Comparison of ENCODE assay signal across 1 cellular context in the genomic region with DNA sequence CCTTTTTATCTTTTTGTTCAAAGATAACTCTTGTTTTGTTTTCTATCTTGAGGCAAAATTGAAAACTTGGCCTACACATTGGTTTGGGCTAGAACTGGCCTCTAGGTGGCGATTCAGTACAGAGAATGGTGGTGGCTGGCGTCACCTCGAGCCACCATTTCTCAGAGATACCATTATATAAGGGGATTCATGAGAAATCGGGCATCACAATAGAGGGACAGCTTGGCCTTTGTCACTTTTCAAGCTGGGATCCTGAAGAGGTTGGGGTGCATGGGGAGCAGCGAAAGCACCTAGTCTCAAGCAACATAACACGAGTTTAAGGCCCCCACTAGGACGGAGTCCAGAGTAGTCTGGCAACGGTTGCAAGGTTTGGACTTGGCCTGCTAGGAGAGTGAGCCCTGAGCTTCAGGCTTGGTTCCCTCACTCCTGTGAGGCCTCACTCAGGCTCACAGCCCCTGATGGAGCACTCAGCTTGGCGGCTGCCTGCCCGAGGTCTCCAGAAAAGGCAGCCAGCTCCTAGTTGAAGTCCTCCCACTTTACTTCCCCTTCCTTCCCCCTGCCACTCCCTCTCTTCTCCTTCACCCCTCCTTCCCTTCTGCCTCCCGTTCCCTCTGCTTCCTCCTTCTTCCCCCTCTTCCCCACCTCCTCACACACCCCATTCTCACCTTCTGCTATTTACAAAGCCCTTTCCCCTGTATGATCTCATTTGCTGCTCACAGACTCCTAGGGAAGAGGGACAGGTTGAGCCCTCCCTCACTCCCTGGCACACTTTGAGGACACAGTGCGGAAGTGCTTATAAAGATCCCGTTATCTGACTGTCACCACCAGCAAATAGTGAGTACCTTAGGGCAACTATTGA.
TF ChIP-seq lines count a peak whose summit lies in the region.

No MANE protein-coding gene starts in this region.

TF ChIP-seq in K562, 482 proteins besides CTCF, POLR2A, EP300 and RAD21 (continued from another document and continues in another):
- TF ChIP-seq, protein P1, sequence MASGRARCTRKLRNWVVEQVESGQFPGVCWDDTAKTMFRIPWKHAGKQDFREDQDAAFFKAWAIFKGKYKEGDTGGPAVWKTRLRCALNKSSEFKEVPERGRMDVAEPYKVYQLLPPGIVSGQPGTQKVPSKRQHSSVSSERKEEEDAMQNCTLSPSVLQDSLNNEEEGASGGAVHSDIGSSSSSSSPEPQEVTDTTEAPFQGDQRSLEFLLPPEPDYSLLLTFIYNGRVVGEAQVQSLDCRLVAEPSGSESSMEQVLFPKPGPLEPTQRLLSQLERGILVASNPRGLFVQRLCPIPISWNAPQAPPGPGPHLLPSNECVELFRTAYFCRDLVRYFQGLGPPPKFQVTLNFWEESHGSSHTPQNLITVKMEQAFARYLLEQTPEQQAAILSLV (tag; IDR thresholded peaks at IDR 0.05) = no peak
- TF ChIP-seq ZNF146 (CRISPR knock-in tag; IDR thresholded peaks at IDR 0.05; ENCODE audit: unreplicated experiment) (no peak), NONO (IDR thresholded peaks at IDR 0.05; ENCODE audit: low read depth in 2 of 2, low read length in 1 of 2) (no peak), ZNF311 (CRISPR knock-in tag; IDR thresholded peaks at IDR 0.05) (no peak), KDM2B (CRISPR knock-in tag; IDR thresholded peaks at IDR 0.05) (no peak), TCF7 (IDR thresholded peaks at IDR 0.05; ENCODE audit: borderline replicate concordance) (no peak), CBX5 (IDR thresholded peaks at IDR 0.05; ENCODE audit: borderline replicate concordance, low read depth) (no peak), ZNF316 (IDR thresholded peaks at IDR 0.05) (no peak), MEIS2 (IDR thresholded peaks at IDR 0.05; ENCODE audit: partially characterized antibody) (no peak), PHF8 (IDR thresholded peaks at IDR 0.05; ENCODE audit: borderline replicate concordance, low read length) (peak; percentile 33; the same call in 1 of the 2 replicates), SIN3B (IDR thresholded peaks at IDR 0.05; ENCODE audit: low read depth) (no peak), ZSCAN32 (CRISPR knock-in tag; IDR thresholded peaks at IDR 0.05) (no peak), POLR2G (IDR thresholded peaks at IDR 0.05; ENCODE audit: low read depth, low read length) (no peak), BRD4 (IDR thresholded peaks at IDR 0.05) (peak; percentile 5; the same call in 1 of the 2 replicates), HMG20A (CRISPR knock-in tag; conservative IDR thresholded peaks at IDR 0.05) (no peak), ZNF778 (CRISPR knock-in tag; IDR thresholded peaks at IDR 0.05) (no peak), TCF3 (CRISPR knock-in tag; IDR thresholded peaks at IDR 0.05) (no peak; the same call in 1 of the 2 replicates), BACH1 (tag; IDR thresholded peaks at IDR 0.05) (no peak), MTA3 (IDR thresholded peaks at IDR 0.05; ENCODE audit: borderline replicate concordance) (0 out of 2 replicates have a peak, but pooled peaks have one; percentile 18), ZFX (CRISPR knock-in tag; IDR thresholded peaks at IDR 0.05) (peak; percentile 43; the same call in 1 of the 2 replicates), YBX1 (IDR thresholded peaks at IDR 0.05) (no peak), NRF1 (conservative IDR thresholded peaks at IDR 0.05 in 1 of 2, IDR thresholded peaks at IDR 0.05 in 1 of 2) (no peak), CBX1 (IDR thresholded peaks at IDR 0.05; ENCODE audit: low read depth) (no peak), HEY1 (CRISPR knock-in tag; IDR thresholded peaks at IDR 0.05; ENCODE audit: borderline replicate concordance) (no peak), ZNF77 (CRISPR knock-in tag; IDR thresholded peaks at IDR 0.05) (no peak), TAF15 (IDR thresholded peaks at IDR 0.05; ENCODE audit: low read depth, low read length) (no peak), U2AF1 (optimal IDR thresholded peaks at IDR 0.05; ENCODE audit: low read depth, low read length) (no peak), PHB (CRISPR knock-in tag; IDR thresholded peaks at IDR 0.05) (no peak), NUFIP1 (IDR thresholded peaks at IDR 0.05; ENCODE audit: partially characterized antibody) (no peak)
- TF ChIP-seq, protein P2, sequence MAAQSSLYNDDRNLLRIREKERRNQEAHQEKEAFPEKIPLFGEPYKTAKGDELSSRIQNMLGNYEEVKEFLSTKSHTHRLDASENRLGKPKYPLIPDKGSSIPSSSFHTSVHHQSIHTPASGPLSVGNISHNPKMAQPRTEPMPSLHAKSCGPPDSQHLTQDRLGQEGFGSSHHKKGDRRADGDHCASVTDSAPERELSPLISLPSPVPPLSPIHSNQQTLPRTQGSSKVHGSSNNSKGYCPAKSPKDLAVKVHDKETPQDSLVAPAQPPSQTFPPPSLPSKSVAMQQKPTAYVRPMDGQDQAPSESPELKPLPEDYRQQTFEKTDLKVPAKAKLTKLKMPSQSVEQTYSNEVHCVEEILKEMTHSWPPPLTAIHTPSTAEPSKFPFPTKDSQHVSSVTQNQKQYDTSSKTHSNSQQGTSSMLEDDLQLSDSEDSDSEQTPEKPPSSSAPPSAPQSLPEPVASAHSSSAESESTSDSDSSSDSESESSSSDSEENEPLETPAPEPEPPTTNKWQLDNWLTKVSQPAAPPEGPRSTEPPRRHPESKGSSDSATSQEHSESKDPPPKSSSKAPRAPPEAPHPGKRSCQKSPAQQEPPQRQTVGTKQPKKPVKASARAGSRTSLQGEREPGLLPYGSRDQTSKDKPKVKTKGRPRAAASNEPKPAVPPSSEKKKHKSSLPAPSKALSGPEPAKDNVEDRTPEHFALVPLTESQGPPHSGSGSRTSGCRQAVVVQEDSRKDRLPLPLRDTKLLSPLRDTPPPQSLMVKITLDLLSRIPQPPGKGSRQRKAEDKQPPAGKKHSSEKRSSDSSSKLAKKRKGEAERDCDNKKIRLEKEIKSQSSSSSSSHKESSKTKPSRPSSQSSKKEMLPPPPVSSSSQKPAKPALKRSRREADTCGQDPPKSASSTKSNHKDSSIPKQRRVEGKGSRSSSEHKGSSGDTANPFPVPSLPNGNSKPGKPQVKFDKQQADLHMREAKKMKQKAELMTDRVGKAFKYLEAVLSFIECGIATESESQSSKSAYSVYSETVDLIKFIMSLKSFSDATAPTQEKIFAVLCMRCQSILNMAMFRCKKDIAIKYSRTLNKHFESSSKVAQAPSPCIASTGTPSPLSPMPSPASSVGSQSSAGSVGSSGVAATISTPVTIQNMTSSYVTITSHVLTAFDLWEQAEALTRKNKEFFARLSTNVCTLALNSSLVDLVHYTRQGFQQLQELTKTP (IDR thresholded peaks at IDR 0.05; ENCODE audit: low read depth in 1 of 2, partially characterized antibody in 2 of 2) = peak in 1 of 2 experiments; percentile 44
- TF ChIP-seq, protein P3, sequence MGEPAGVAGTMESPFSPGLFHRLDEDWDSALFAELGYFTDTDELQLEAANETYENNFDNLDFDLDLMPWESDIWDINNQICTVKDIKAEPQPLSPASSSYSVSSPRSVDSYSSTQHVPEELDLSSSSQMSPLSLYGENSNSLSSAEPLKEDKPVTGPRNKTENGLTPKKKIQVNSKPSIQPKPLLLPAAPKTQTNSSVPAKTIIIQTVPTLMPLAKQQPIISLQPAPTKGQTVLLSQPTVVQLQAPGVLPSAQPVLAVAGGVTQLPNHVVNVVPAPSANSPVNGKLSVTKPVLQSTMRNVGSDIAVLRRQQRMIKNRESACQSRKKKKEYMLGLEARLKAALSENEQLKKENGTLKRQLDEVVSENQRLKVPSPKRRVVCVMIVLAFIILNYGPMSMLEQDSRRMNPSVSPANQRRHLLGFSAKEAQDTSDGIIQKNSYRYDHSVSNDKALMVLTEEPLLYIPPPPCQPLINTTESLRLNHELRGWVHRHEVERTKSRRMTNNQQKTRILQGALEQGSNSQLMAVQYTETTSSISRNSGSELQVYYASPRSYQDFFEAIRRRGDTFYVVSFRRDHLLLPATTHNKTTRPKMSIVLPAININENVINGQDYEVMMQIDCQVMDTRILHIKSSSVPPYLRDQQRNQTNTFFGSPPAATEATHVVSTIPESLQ (CRISPR knock-in tag; IDR thresholded peaks at IDR 0.05) = no peak
- TF ChIP-seq, protein P4, sequence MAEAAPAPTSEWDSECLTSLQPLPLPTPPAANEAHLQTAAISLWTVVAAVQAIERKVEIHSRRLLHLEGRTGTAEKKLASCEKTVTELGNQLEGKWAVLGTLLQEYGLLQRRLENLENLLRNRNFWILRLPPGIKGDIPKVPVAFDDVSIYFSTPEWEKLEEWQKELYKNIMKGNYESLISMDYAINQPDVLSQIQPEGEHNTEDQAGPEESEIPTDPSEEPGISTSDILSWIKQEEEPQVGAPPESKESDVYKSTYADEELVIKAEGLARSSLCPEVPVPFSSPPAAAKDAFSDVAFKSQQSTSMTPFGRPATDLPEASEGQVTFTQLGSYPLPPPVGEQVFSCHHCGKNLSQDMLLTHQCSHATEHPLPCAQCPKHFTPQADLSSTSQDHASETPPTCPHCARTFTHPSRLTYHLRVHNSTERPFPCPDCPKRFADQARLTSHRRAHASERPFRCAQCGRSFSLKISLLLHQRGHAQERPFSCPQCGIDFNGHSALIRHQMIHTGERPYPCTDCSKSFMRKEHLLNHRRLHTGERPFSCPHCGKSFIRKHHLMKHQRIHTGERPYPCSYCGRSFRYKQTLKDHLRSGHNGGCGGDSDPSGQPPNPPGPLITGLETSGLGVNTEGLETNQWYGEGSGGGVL (CRISPR knock-in tag; IDR thresholded peaks at IDR 0.05) = no peak
- TF ChIP-seq, protein P5, sequence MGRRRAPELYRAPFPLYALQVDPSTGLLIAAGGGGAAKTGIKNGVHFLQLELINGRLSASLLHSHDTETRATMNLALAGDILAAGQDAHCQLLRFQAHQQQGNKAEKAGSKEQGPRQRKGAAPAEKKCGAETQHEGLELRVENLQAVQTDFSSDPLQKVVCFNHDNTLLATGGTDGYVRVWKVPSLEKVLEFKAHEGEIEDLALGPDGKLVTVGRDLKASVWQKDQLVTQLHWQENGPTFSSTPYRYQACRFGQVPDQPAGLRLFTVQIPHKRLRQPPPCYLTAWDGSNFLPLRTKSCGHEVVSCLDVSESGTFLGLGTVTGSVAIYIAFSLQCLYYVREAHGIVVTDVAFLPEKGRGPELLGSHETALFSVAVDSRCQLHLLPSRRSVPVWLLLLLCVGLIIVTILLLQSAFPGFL (CRISPR knock-in tag; IDR thresholded peaks at IDR 0.05) = no peak
- TF ChIP-seq, protein P6, sequence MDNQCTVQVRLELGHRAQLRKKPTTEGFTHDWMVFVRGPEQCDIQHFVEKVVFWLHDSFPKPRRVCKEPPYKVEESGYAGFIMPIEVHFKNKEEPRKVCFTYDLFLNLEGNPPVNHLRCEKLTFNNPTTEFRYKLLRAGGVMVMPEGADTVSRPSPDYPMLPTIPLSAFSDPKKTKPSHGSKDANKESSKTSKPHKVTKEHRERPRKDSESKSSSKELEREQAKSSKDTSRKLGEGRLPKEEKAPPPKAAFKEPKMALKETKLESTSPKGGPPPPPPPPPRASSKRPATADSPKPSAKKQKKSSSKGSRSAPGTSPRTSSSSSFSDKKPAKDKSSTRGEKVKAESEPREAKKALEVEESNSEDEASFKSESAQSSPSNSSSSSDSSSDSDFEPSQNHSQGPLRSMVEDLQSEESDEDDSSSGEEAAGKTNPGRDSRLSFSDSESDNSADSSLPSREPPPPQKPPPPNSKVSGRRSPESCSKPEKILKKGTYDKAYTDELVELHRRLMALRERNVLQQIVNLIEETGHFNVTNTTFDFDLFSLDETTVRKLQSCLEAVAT (IDR thresholded peaks at IDR 0.05) = peak; percentile 83 to 87; a peak in 3 of 4 replicates
- TF ChIP-seq, protein P7, sequence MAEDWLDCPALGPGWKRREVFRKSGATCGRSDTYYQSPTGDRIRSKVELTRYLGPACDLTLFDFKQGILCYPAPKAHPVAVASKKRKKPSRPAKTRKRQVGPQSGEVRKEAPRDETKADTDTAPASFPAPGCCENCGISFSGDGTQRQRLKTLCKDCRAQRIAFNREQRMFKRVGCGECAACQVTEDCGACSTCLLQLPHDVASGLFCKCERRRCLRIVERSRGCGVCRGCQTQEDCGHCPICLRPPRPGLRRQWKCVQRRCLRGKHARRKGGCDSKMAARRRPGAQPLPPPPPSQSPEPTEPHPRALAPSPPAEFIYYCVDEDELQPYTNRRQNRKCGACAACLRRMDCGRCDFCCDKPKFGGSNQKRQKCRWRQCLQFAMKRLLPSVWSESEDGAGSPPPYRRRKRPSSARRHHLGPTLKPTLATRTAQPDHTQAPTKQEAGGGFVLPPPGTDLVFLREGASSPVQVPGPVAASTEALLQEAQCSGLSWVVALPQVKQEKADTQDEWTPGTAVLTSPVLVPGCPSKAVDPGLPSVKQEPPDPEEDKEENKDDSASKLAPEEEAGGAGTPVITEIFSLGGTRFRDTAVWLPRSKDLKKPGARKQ (CRISPR knock-in tag; IDR thresholded peaks at IDR 0.05) = no peak
- TF ChIP-seq, protein P8, sequence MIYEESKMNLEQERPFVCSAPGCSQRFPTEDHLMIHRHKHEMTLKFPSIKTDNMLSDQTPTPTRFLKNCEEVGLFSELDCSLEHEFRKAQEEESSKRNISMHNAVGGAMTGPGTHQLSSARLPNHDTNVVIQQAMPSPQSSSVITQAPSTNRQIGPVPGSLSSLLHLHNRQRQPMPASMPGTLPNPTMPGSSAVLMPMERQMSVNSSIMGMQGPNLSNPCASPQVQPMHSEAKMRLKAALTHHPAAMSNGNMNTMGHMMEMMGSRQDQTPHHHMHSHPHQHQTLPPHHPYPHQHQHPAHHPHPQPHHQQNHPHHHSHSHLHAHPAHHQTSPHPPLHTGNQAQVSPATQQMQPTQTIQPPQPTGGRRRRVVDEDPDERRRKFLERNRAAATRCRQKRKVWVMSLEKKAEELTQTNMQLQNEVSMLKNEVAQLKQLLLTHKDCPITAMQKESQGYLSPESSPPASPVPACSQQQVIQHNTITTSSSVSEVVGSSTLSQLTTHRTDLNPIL (CRISPR knock-in tag; IDR thresholded peaks at IDR 0.05) = no peak
- TF ChIP-seq, protein P9, sequence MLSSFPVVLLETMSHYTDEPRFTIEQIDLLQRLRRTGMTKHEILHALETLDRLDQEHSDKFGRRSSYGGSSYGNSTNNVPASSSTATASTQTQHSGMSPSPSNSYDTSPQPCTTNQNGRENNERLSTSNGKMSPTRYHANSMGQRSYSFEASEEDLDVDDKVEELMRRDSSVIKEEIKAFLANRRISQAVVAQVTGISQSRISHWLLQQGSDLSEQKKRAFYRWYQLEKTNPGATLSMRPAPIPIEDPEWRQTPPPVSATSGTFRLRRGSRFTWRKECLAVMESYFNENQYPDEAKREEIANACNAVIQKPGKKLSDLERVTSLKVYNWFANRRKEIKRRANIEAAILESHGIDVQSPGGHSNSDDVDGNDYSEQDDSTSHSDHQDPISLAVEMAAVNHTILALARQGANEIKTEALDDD (IDR thresholded peaks at IDR 0.05) = no peak
- TF ChIP-seq, protein P10, sequence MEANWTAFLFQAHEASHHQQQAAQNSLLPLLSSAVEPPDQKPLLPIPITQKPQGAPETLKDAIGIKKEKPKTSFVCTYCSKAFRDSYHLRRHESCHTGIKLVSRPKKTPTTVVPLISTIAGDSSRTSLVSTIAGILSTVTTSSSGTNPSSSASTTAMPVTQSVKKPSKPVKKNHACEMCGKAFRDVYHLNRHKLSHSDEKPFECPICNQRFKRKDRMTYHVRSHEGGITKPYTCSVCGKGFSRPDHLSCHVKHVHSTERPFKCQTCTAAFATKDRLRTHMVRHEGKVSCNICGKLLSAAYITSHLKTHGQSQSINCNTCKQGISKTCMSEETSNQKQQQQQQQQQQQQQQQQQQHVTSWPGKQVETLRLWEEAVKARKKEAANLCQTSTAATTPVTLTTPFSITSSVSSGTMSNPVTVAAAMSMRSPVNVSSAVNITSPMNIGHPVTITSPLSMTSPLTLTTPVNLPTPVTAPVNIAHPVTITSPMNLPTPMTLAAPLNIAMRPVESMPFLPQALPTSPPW (CRISPR knock-in tag; IDR thresholded peaks at IDR 0.05) = no peak; the same call in none of the 2 replicates
